1 cellular context compared by ENCODE assay signal in the genomic region with DNA sequence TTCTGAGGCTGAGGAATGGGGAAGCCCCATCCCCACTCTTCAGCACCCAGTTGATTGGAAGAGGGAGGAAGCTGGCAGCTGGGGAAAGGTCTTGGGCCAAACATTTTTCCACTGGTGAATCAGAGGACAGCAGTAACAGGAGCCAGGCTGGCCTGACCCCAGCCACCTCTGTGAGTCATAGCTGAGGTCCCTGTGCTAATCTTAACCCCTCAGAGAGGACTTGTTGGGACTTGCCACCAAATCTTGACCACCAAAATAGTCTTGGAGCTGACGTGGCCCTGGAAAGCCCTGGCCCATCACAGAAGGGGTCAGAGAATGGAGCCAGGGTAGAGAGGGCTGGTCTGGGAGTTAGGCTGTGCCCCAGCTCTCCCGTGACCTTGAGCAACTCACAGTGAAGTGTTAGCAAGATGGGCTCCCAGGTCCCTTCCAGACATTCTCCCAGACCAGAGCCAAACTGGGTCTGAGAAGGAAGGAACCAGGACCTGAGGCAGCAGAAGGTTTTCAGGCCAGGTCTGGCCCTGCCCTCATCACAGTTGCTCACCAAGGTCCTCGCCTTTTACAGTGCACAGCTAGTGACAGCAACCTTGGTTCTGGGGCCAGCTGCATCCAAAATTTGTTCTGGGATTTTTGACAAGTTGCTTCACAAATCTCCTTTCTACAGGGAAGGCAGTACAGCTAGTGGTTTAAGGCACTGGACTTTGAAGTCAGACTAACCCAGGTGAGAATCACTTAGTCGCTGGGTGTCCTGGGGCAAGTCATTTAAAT.
TF ChIP-seq lines count a peak whose summit lies in the region.

No MANE protein-coding gene starts in this region.

TF ChIP-seq in K562, 482 proteins besides CTCF, POLR2A, EP300 and RAD21 (continued from another document):
- TF ChIP-seq UBTF (IDR thresholded peaks at IDR 0.05; ENCODE audit: borderline replicate concordance in 1 of 2, low read depth in 2 of 2, low read length in 2 of 2), result no peak
- TF ChIP-seq, protein P1, sequence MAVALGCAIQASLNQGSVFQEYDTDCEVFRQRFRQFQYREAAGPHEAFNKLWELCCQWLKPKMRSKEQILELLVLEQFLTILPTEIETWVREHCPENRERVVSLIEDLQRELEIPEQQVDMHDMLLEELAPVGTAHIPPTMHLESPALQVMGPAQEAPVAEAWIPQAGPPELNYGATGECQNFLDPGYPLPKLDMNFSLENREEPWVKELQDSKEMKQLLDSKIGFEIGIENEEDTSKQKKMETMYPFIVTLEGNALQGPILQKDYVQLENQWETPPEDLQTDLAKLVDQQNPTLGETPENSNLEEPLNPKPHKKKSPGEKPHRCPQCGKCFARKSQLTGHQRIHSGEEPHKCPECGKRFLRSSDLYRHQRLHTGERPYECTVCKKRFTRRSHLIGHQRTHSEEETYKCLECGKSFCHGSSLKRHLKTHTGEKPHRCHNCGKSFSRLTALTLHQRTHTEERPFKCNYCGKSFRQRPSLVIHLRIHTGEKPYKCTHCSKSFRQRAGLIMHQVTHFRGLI (CRISPR knock-in tag; IDR thresholded peaks at IDR 0.05), result no peak
- TF ChIP-seq ETV5 (CRISPR knock-in tag; IDR thresholded peaks at IDR 0.05; ENCODE audit: low read depth), result 0 out of 2 replicates have a peak, but pooled peaks have one; percentile 40
- TF ChIP-seq PML (IDR thresholded peaks at IDR 0.05; ENCODE audit: low read length), result no peak
- no peak for TF ChIP-seq NR2C2 (CRISPR knock-in tag; IDR thresholded peaks at IDR 0.05)
- peak; percentile 77 for TF ChIP-seq NR2C2 (tag; IDR thresholded peaks at IDR 0.05)
- TF ChIP-seq DNMT1 (IDR thresholded peaks at IDR 0.05), result no peak
- TF ChIP-seq TAL1 (IDR thresholded peaks at IDR 0.05), result peak; percentile 75
- peak; percentile 70 for TF ChIP-seq TEAD4 (IDR thresholded peaks at IDR 0.05; ENCODE audit: low read length)
- TF ChIP-seq TEAD4 (CRISPR knock-in tag; IDR thresholded peaks at IDR 0.05; ENCODE audit: borderline replicate concordance), result no peak
- 0 out of 2 replicates have a peak, but pooled peaks have one; percentile 28 for TF ChIP-seq KLF16 (IDR thresholded peaks at IDR 0.05)
- peak; percentile 96 for TF ChIP-seq FOSL1 (tag; conservative IDR thresholded peaks at IDR 0.05)
- 0 out of 2 replicates have a peak, but pooled peaks have one; percentile 16 for TF ChIP-seq CXXC5 (CRISPR knock-in tag; IDR thresholded peaks at IDR 0.05)
- TF ChIP-seq FOS (IDR thresholded peaks at IDR 0.05; ENCODE audit: extremely low read depth, insufficient read length), result peak; percentile 53
- no peak for TF ChIP-seq ZNF699 (CRISPR knock-in tag; IDR thresholded peaks at IDR 0.05; ENCODE audit: insufficient replicate concordance)
- TF ChIP-seq CBFA2T2 (conservative IDR thresholded peaks at IDR 0.05), result peak; percentile 86
- peak; percentile 79 for TF ChIP-seq ZNF589 (CRISPR knock-in tag; IDR thresholded peaks at IDR 0.05; ENCODE audit: low read depth)
- TF ChIP-seq HDAC1 (IDR thresholded peaks at IDR 0.05), result peak in 1 of 2 experiments; percentile 56; a peak in 1 of 4 replicates
- TF ChIP-seq, protein P2, sequence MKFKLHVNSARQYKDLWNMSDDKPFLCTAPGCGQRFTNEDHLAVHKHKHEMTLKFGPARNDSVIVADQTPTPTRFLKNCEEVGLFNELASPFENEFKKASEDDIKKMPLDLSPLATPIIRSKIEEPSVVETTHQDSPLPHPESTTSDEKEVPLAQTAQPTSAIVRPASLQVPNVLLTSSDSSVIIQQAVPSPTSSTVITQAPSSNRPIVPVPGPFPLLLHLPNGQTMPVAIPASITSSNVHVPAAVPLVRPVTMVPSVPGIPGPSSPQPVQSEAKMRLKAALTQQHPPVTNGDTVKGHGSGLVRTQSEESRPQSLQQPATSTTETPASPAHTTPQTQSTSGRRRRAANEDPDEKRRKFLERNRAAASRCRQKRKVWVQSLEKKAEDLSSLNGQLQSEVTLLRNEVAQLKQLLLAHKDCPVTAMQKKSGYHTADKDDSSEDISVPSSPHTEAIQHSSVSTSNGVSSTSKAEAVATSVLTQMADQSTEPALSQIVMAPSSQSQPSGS (CRISPR knock-in tag; IDR thresholded peaks at IDR 0.05), result no peak
- TF ChIP-seq MBD2 (IDR thresholded peaks at IDR 0.05; ENCODE audit: borderline replicate concordance, low read depth), result 0 out of 2 replicates have a peak, but pooled peaks have one; percentile 27
